8 cellular contexts compared by ENCODE assay signal in genomic region chr19:52992109-52993004, GRCh38. TPM values are rescaled to one million over a fixed set of nuclear protein-coding genes. Genes with fewer than 3 reads are reported as not detected.
DNase-seq lines count a peak whose midpoint lies in the region; ATAC-seq and TF ChIP-seq lines count a peak whose summit lies in the region.

No MANE protein-coding gene starts in this region.

- H3K9me3 Mint-ChIP-seq in naive thymus-derived CD8-positive, alpha-beta T cell, result peaks cover 4 to 66% (median 25%) of the 10 kb centered on the region in 9 donors

- TF ChIP-seq CTCF in Panc1 (IDR thresholded peaks at IDR 0.05), result no peak
- TF ChIP-seq CTCF in epithelial cell of proximal tubule (conservative IDR thresholded peaks at IDR 0.05; ENCODE audit: low read depth, low read length), result no peak

- peaks cover 13% of the 10 kb centered on the region for H3K4me1 ChIP-seq in Panc1 (ENCODE audit: control insufficient read depth, insufficient read depth, low read length)

- intact Hi-C loops in Panc1 (cut with micrococcal nuclease; ENCODE audit: unreplicated experiment), result no loop called here

- no peaks in the 10 kb centered on the region for H3K27me3 ChIP-seq in Panc1 (ENCODE audit: control insufficient read depth, insufficient read depth, low read length)
- no peaks in the 10 kb centered on the region for H3K27me3 ChIP-seq in MG63

- peak; percentile 17 for DNase-seq in AG20443 (ENCODE audit: low spot score)
- peak; percentile 24 for DNase-seq in Panc1 (ENCODE audit: low read depth, low spot score)
- no peak for DNase-seq in epithelial cell of proximal tubule (ENCODE audit: low read depth)
- peak in 2 of 10 donors; percentile 14 to 26 for DNase-seq in naive thymus-derived CD8-positive, alpha-beta T cell
- no peak for DNase-seq in MV-4-11 (lab: John Stamatoyannopoulos, UW)
- DNase-seq in MG63, result no peak

- CTCF ChIA-PET in Panc1 (lab: Charles Lee), result no interaction called here

- POLR2A ChIA-PET in Panc1 (lab: Charles Lee), result no interaction called here
- POLR2A ChIA-PET in naive thymus-derived CD8-positive, alpha-beta T cell (lab: Charles Lee), result interaction anchor here (0.7 kb wide), 1 partner anchor 610 kb away, joined by 4 read pairs; no protein-coding TSS in a partner anchor

- peak overlapping the region in 6 of 10 donors; percentile 57 to 90 (median 80) for H3K27ac Mint-ChIP-seq in naive thymus-derived CD8-positive, alpha-beta T cell

- H3K36me3 ChIP-seq in Panc1 (ENCODE audit: control insufficient read depth, insufficient read depth, low read length) (no peaks in the 10 kb centered on the region), MG63 (no peaks in the 10 kb centered on the region)

- H3K4me3 ChIP-seq in Panc1 (ENCODE audit: low read depth in 2 of 2, low read length in 2 of 2) (peak overlapping the region; percentile 54 to 88), epithelial cell of proximal tubule (ENCODE audit: low read depth, low read length) (peak overlapping the region; percentile 60), MG63 (no peak overlapping the region)

- peaks cover 26 to 41% (median 27%) of the 10 kb centered on the region in 3 donors for H3K36me3 Mint-ChIP-seq in naive thymus-derived CD8-positive, alpha-beta T cell

- H3K4me3 Mint-ChIP-seq in naive thymus-derived CD8-positive, alpha-beta T cell, result peak overlapping the region; percentile 74 to 93 (median 87)

- in situ Hi-C loops in Panc1 (cut with HindIII; ENCODE audit: low pct_unique_long_range_greater_than_20kb, low sequenced_read_pairs), result no loop called here

- peaks cover 0 to 16% (median 7%) of the 10 kb centered on the region in 5 donors for H3K27me3 Mint-ChIP-seq in naive thymus-derived CD8-positive, alpha-beta T cell

- H3K4me1 Mint-ChIP-seq in naive thymus-derived CD8-positive, alpha-beta T cell, result peaks cover 7 to 14% (median 12%) of the 10 kb centered on the region in 4 donors

- BruUV-seq in Panc1 (replicated peaks; lab: Mats Ljungman, UMichigan), result TSS peak; percentile 88

- peak overlapping the region; percentile 88 for H3K27ac ChIP-seq in Panc1 (ENCODE audit: low read length)

- ATAC-seq in Panc1 (peak; percentile 57), GM18502 (IDR thresholded peaks at IDR 0.05; ENCODE audit: poor library complexity, unreplicated experiment) (no peak), HG02970 (IDR thresholded peaks at IDR 0.05; ENCODE audit: low FRiP score, unreplicated experiment) (no peak)
- ATAC-seq in naive thymus-derived CD8-positive, alpha-beta T cell, result peak in 1 of 2 donors; percentile 18

- H3K9me3 ChIP-seq in Panc1 (ENCODE audit: control insufficient read depth, insufficient read depth, low read depth, low read length) (no peaks in the 10 kb centered on the region), MG63 (peaks cover 7% of the 10 kb centered on the region)

RNA-seq across cellular contexts. Expression of gene ERVV-1, which starts 21.4 kb away (rescaled TPM):
- not detected for total RNA-seq in Panc1 (2021; ENCODE audit: unreplicated experiment)
- not detected for polyA plus RNA-seq in Panc1 (2012; ENCODE audit: insufficient read length)
- total RNA-seq in epithelial cell of proximal tubule, result not detected in 2 replicates
- total RNA-seq in naive thymus-derived CD8-positive, alpha-beta T cell, result not detected
- not detected for polyA plus RNA-seq in naive thymus-derived CD8-positive, alpha-beta T cell
- not detected in 2 replicates for total RNA-seq in MG63 (2014; rRNA removed; shearing (Covaris generic); ENCODE audit: low replicate concordance)

RNA-seq across cellular contexts. Expression of gene ZNF816, which starts 29.7 kb away (rescaled TPM):
- total RNA-seq in Panc1 (2021; ENCODE audit: unreplicated experiment) (7.1 TPM), epithelial cell of proximal tubule (2.5 and 4.2 TPM in 2 replicates)
- polyA plus RNA-seq in Panc1 (2012; ENCODE audit: insufficient read length), result 3.2 TPM
- total RNA-seq in naive thymus-derived CD8-positive, alpha-beta T cell, result 10 to 100 TPM; 20.0 to 21.6 TPM
- polyA plus RNA-seq in naive thymus-derived CD8-positive, alpha-beta T cell, result 10 to 100 TPM in 1 of 3 donors, 1 to 10 TPM in 2; 5.0 to 15.4 (median 6.7) TPM
- total RNA-seq in MG63 (2014; rRNA removed; shearing (Covaris generic); ENCODE audit: low replicate concordance), result 0.63 and 3.3 TPM in 2 replicates

RNA-seq across cellular contexts. Expression of gene ERVV-2, which starts 52.2 kb away (rescaled TPM):
- 0.10 TPM for total RNA-seq in Panc1 (2021; ENCODE audit: unreplicated experiment)
- 0.08 TPM for polyA plus RNA-seq in Panc1 (2012; ENCODE audit: insufficient read length)
- total RNA-seq in epithelial cell of proximal tubule, result not detected in 2 replicates
- total RNA-seq in naive thymus-derived CD8-positive, alpha-beta T cell, result not detected
- polyA plus RNA-seq in naive thymus-derived CD8-positive, alpha-beta T cell, result not detected
- not detected in 2 replicates for total RNA-seq in MG63 (2014; rRNA removed; shearing (Covaris generic); ENCODE audit: low replicate concordance)

Comparison
In these comparisons a context has a peak if more than half of its experiments do, and no peak if none do; other contexts are left out.
1. DNase-seq: peak in AG20443 (single experiment) and Panc1 (single experiment); none in epithelial cell of proximal tubule (single experiment), MV-4-11 (single experiment) and MG63 (single experiment).